20 cellular contexts compared by ENCODE assay signal in genomic region chr20:258269-258858, GRCh38. TPM values are rescaled to one million over a fixed set of nuclear protein-coding genes. Genes with fewer than 3 reads are reported as not detected.
"Had no signal": no experiment of that assay in that cellular context is flagged by ENCODE, and none has a peak within 500 bp of the region (broad histone marks: within the 10 kb centered on the region; RNA-seq: fewer than 3 reads in every experiment).

No MANE protein-coding gene starts in this region.

- DNase-seq: activated naive CD4-positive, alpha-beta T cell; amniotic stem cell; effector CD4-positive, alpha-beta T cell; gastrocnemius medialis; kidney; pancreas; stimulated activated CD4-positive, alpha-beta T cell treated with anti-CD3 and anti-CD28 coated beads, Interleukin-4, amount 100 ng/mL, for 24 hours; thyroid gland had no signal

- H3K27me3 ChIP-seq: gastrocnemius medialis, neutrophil, pancreas, thyroid gland had no signal

- H3K4me3 ChIP-seq: gastrocnemius medialis, pancreas, smooth muscle cell, thyroid gland had no signal

- ATAC-seq: gastrocnemius medialis; sciatic nerve; stimulated activated memory B cell treated with anti-CD40 and anti-IgM and Interleukin-4, amounts not matched to agents 10 μg/mL and 1 μg/mL and 100 μg/mL, for 72 hours had no signal

- H3K36me3 Mint-ChIP-seq: mesothelial cell of epicardium; natural killer cell treated with Interleukin-12 subunit alpha and Interleukin-12 subunit beta and Interleukin-15 and Interleukin-18, amount 100 ng/mL, for 72 hours; stimulated activated memory B cell treated with anti-CD40 and anti-IgM and Interleukin-4, amounts not matched to agents 10 μg/mL and 1 μg/mL and 100 μg/mL, for 72 hours had no signal

- H3K9me3 ChIP-seq: gastrocnemius medialis, neutrophil, pancreas, thyroid gland had no signal

- H3K4me1 Mint-ChIP-seq: stimulated activated memory B cell treated with anti-CD40 and anti-IgM and Interleukin-4, amounts not matched to agents 10 μg/mL and 1 μg/mL and 100 μg/mL, for 72 hours had no signal

- H3K27ac ChIP-seq: gastrocnemius medialis, neutrophil, pancreas, thyroid gland had no signal

- H3K9me3 Mint-ChIP-seq: activated CD4-positive, alpha-beta memory T cell treated with anti-CD3 and anti-CD28 coated beads, Interleukin-2, amount 10 ng/mL, durations not matched to agents 7 days and 5 days; mesothelial cell of epicardium; natural killer cell treated with Interleukin-12 subunit alpha and Interleukin-12 subunit beta and Interleukin-15 and Interleukin-18, amount 100 ng/mL, for 72 hours; stimulated activated memory B cell treated with anti-CD40 and anti-IgM and Interleukin-4, amounts not matched to agents 10 μg/mL and 1 μg/mL and 100 μg/mL, for 72 hours had no signal

- H3K27ac Mint-ChIP-seq: activated CD4-positive, alpha-beta memory T cell treated with anti-CD3 and anti-CD28 coated beads, Interleukin-2, amount 10 ng/mL, durations not matched to agents 7 days and 5 days; mesothelial cell of epicardium; natural killer cell treated with Interleukin-12 subunit alpha and Interleukin-12 subunit beta and Interleukin-15 and Interleukin-18, amount 100 ng/mL, for 72 hours; stimulated activated memory B cell treated with anti-CD40 and anti-IgM and Interleukin-4, amounts not matched to agents 10 μg/mL and 1 μg/mL and 100 μg/mL, for 72 hours had no signal

- FAIRE-seq: kidney, pancreas had no signal

- H3K4me1 ChIP-seq: gastrocnemius medialis, pancreas, thyroid gland had no signal

- H3K4me2 ChIP-seq: smooth muscle cell had no signal

- H3K36me3 ChIP-seq: gastrocnemius medialis, neutrophil, pancreas, thyroid gland had no signal

- H3K4me3 Mint-ChIP-seq: activated CD4-positive, alpha-beta memory T cell treated with anti-CD3 and anti-CD28 coated beads, Interleukin-2, amount 10 ng/mL, durations not matched to agents 7 days and 5 days; mesothelial cell of epicardium; natural killer cell treated with Interleukin-12 subunit alpha and Interleukin-12 subunit beta and Interleukin-15 and Interleukin-18, amount 100 ng/mL, for 72 hours; stimulated activated memory B cell treated with anti-CD40 and anti-IgM and Interleukin-4, amounts not matched to agents 10 μg/mL and 1 μg/mL and 100 μg/mL, for 72 hours had no signal

RNA-seq across cellular contexts. Expression of gene DEFB132, which starts 0.8 kb away (rescaled TPM):
- total RNA-seq: activated CD4-positive, alpha-beta memory T cell treated with anti-CD3 and anti-CD28 coated beads, Interleukin-2, amount 10 ng/mL, durations not matched to agents 7 days and 5 days; cerebellum; gastrocnemius medialis; kidney; lung microvascular endothelial cell; mesothelial cell of epicardium; natural killer cell treated with Interleukin-12 subunit alpha and Interleukin-12 subunit beta and Interleukin-15 and Interleukin-18, amount 100 ng/mL, for 72 hours; pancreas; sciatic nerve; smooth muscle cell; thyroid gland; urinary bladder had no signal
- polyA plus RNA-seq: esophagus, smooth muscle cell had no signal

RNA-seq across cellular contexts. Expression of gene DEFB129, which starts 31.3 kb away (rescaled TPM):
- total RNA-seq: activated CD4-positive, alpha-beta memory T cell treated with anti-CD3 and anti-CD28 coated beads, Interleukin-2, amount 10 ng/mL, durations not matched to agents 7 days and 5 days; cerebellum; gastrocnemius medialis; kidney; left lobe of liver; lung microvascular endothelial cell; mesothelial cell of epicardium; natural killer cell treated with Interleukin-12 subunit alpha and Interleukin-12 subunit beta and Interleukin-15 and Interleukin-18, amount 100 ng/mL, for 72 hours; pancreas; sciatic nerve; smooth muscle cell; thyroid gland; urinary bladder had no signal
- polyA plus RNA-seq: esophagus, pancreas, smooth muscle cell, urinary bladder had no signal
